Comparison of ENCODE assay signal across 16 cellular contexts in the genomic region with DNA sequence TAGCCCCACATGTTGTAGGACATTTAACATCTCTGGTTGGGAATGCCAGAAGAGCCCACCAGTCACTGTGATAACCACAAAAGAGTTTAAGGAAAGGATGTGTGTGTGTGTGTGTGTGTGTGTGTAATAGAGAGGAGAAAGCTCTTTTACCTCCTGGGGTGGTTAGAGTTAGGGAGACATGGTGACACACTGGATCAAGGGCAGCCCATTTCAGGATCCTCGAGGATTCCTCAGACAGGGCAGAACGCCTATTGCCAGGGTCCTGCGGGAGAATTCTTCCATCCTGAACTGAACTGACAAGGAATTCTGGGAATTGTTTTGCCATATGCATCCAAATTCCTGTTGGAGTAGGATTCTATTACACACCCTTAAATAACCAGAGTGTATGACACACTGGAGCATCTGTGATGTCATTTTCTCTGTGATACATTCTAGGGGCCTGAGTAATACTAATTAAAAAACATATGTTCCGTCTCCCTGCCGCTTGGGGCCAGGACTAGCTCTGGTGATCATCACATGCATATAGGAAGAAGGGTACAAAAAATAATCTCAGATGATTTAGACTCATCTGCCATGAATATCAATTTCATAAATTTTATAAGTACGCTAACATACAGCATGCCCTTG.
DNase-seq lines count a peak whose midpoint lies in the region; ATAC-seq and TF ChIP-seq lines count a peak whose summit lies in the region.
"Had no signal": no experiment of that assay in that cellular context is flagged by ENCODE, and none has a peak within 500 bp of the region (broad histone marks: within the 10 kb centered on the region; RNA-seq: fewer than 3 reads in every experiment).

No MANE protein-coding gene starts in this region.

- CTCF ChIA-PET in AG04449 (lab: Yijun Ruan, JAX), result no interaction called here

- DNase-seq in AG04449 (ENCODE audit: low read depth, low spot score) (peak; percentile 91), HK-2 (ENCODE audit: unreplicated experiment) (peak; percentile 2), amniotic epithelial cell (ENCODE audit: low read depth) (peak; percentile 81), hepatic stellate cell (ENCODE audit: low spot score) (peak; percentile 32), GM20000 (ENCODE audit: low spot score) (no peak)
- no peak for DNase-seq in activated CD8-positive, alpha-beta memory T cell treated with anti-CD3 and anti-CD28 coated beads for 24 hours
- DNase-seq: cerebellar nuclear complex, Kasumi-1, psoas muscle, SHP77, WERI-Rb-1 had no signal

- POLR2A ChIA-PET in AG04449 (lab: Yijun Ruan, JAX), result interaction anchor here (0.6 to 1.2 kb wide), 3 partner anchors 10 to 336 kb away, joined by 3 to 6 read pairs (median 4); no protein-coding TSS in a partner anchor

- H3K4me3 ChIP-seq in AG04449 (ENCODE audit: low read depth, low read length), result no peak overlapping the region
- H3K4me3 ChIP-seq: BLaER1, lung, psoas muscle, thoracic aorta had no signal

- ATAC-seq in HG03521 (IDR thresholded peaks at IDR 0.05; ENCODE audit: unreplicated experiment), result no peak
- no peak for ATAC-seq in GM19351 (IDR thresholded peaks at IDR 0.05; ENCODE audit: unreplicated experiment)
- ATAC-seq: psoas muscle had no signal

- TF ChIP-seq CTCF in AG04449 (IDR thresholded peaks at IDR 0.05; ENCODE audit: insufficient read depth, low read length, missing control alignments) (peak; percentile 4), GM20000 (IDR thresholded peaks at IDR 0.05; ENCODE audit: extremely low read depth, missing control alignments) (no peak)

Comparison
In these comparisons a context has a peak if more than half of its experiments do, and no peak if none do; other contexts are left out.
1. DNase-seq: peak in AG04449 (single experiment), HK-2 (single experiment), amniotic epithelial cell (single experiment) and hepatic stellate cell (single experiment); none in GM20000 (single experiment) and activated CD8-positive, alpha-beta memory T cell treated with anti-CD3 and anti-CD28 coated beads for 24 hours (single experiment).